ENCODE assay signal across 9 cellular contexts in genomic region chr17:43766413-43767052, GRCh38. TPM values are rescaled to one million over a fixed set of nuclear protein-coding genes. Genes with fewer than 3 reads are reported as not detected.
DNase-seq lines count a peak whose midpoint lies in the region; ATAC-seq and TF ChIP-seq lines count a peak whose summit lies in the region.
"Had no signal": no experiment of that assay in that cellular context is flagged by ENCODE, and none has a peak within 500 bp of the region (broad histone marks: within the 10 kb centered on the region; RNA-seq: fewer than 3 reads in every experiment).

No MANE protein-coding gene starts in this region.

- H3K27ac ChIP-seq in osteoblast (ENCODE audit: low read depth, low read length), result no peak overlapping the region

- H3K79me2 ChIP-seq in osteoblast (ENCODE audit: insufficient read depth, low read length), result peaks cover 3% of the 10 kb centered on the region

- H3K4me3 ChIP-seq in fibroblast of mammary gland (ENCODE audit: control insufficient read depth, low read depth, low read length), result no peak overlapping the region
- no peak overlapping the region for H3K4me3 ChIP-seq in osteoblast (ENCODE audit: insufficient read depth, low read length)

- H3K36me3 ChIP-seq in osteoblast (ENCODE audit: insufficient read depth, low read length), result peaks cover 31% of the 10 kb centered on the region

- H3K9me3 ChIP-seq in osteoblast (ENCODE audit: low read depth, low read length), result no peaks in the 10 kb centered on the region

- H3K4me2 ChIP-seq in osteoblast (ENCODE audit: insufficient read depth, low read length), result no peak overlapping the region

- peak; percentile 89 for TF ChIP-seq CTCF in activated CD8-positive, alpha-beta T cell treated with anti-CD3 and anti-CD28 coated beads for 36 hours (IDR thresholded peaks at IDR 0.05)
- TF ChIP-seq CTCF in fibroblast of mammary gland (conservative IDR thresholded peaks at IDR 0.05; ENCODE audit: control insufficient read depth, insufficient read depth, low read depth, low read length), result peak; percentile 93
- peak; percentile 94 for TF ChIP-seq CTCF in osteoblast (IDR thresholded peaks at IDR 0.05; ENCODE audit: extremely low read depth, low read depth, low read length)

- H3K4me1 Mint-ChIP-seq in activated CD8-positive, alpha-beta T cell treated with anti-CD3 and anti-CD28 coated beads for 36 hours (ENCODE audit: low read depth), result no peaks in the 10 kb centered on the region
- H3K4me1 Mint-ChIP-seq: stimulated activated naive CD8-positive, alpha-beta T cell treated with anti-CD3 and anti-CD28 coated beads, Interleukin-15, amount 100 ng/mL, for 72 hours had no signal

- POLR2A ChIA-PET in activated CD8-positive, alpha-beta T cell treated with anti-CD3 and anti-CD28 coated beads for 36 hours (lab: Charles Lee), result interaction anchor here (0.6 to 0.9 kb wide), 2 partner anchors 11 to 83 kb away, joined by 3 read pairs; no protein-coding TSS in a partner anchor

- DNase-seq in NCI-H1436 (lab: John Stamatoyannopoulos, UW), result peak; percentile 43
- DNase-seq in NCI-H1436 treated with DMSO at 0.1 percent for 48 hours (lab: John Stamatoyannopoulos, UW), result no peak
- peak; percentile 17 for DNase-seq in NCI-H1092 treated with DMSO at 0.1 percent for 48 hours (lab: John Stamatoyannopoulos, UW)
- peak; percentile 71 for DNase-seq in activated CD8-positive, alpha-beta T cell treated with anti-CD3 and anti-CD28 coated beads for 36 hours
- peak; percentile 60 for DNase-seq in fibroblast of mammary gland (ENCODE audit: low read depth)
- DNase-seq in osteoblast (ENCODE audit: insufficient read length, low spot score, missing footprints), result peak; percentile 90

- no peak overlapping the region for H3K4me3 Mint-ChIP-seq in activated CD8-positive, alpha-beta T cell treated with anti-CD3 and anti-CD28 coated beads for 36 hours
- H3K4me3 Mint-ChIP-seq: stimulated activated naive CD8-positive, alpha-beta T cell treated with anti-CD3 and anti-CD28 coated beads, Interleukin-15, amount 100 ng/mL, for 72 hours had no signal

- peaks cover 2% of the 10 kb centered on the region for H4K20me1 ChIP-seq in osteoblast (ENCODE audit: insufficient read depth, low read length)

- H3K27ac Mint-ChIP-seq in activated CD8-positive, alpha-beta T cell treated with anti-CD3 and anti-CD28 coated beads for 36 hours, result no peak overlapping the region
- H3K27ac Mint-ChIP-seq: stimulated activated naive CD8-positive, alpha-beta T cell treated with anti-CD3 and anti-CD28 coated beads, Interleukin-15, amount 100 ng/mL, for 72 hours had no signal

- ATAC-seq in activated CD8-positive, alpha-beta T cell treated with anti-CD3 and anti-CD28 coated beads for 36 hours, result no peak
- ATAC-seq in HG03432 (IDR thresholded peaks at IDR 0.05; ENCODE audit: unreplicated experiment), result no peak
- ATAC-seq in GM21515 (IDR thresholded peaks at IDR 0.05; ENCODE audit: unreplicated experiment), result no peak
- ATAC-seq: stimulated activated naive CD8-positive, alpha-beta T cell treated with anti-CD3 and anti-CD28 coated beads, Interleukin-15, amount 100 ng/mL, for 72 hours had no signal

- intact Hi-C loops in activated CD8-positive, alpha-beta T cell treated with anti-CD3 and anti-CD28 coated beads for 36 hours (cut with micrococcal nuclease), result loop anchor here (10.0 kb wide), 1 partner anchor 192 kb away; no protein-coding TSS in a partner anchor

- H3K27me3 Mint-ChIP-seq in activated CD8-positive, alpha-beta T cell treated with anti-CD3 and anti-CD28 coated beads for 36 hours, result no peaks in the 10 kb centered on the region
- H3K27me3 Mint-ChIP-seq: stimulated activated naive CD8-positive, alpha-beta T cell treated with anti-CD3 and anti-CD28 coated beads, Interleukin-15, amount 100 ng/mL, for 72 hours had no signal

- H3K36me3 Mint-ChIP-seq in activated CD8-positive, alpha-beta T cell treated with anti-CD3 and anti-CD28 coated beads for 36 hours (ENCODE audit: low read depth), result peaks cover 16% of the 10 kb centered on the region

- H3K4me1 ChIP-seq in osteoblast (ENCODE audit: insufficient read depth, low read length), result peaks cover 3% of the 10 kb centered on the region

- no peaks in the 10 kb centered on the region for H3K9me3 Mint-ChIP-seq in activated CD8-positive, alpha-beta T cell treated with anti-CD3 and anti-CD28 coated beads for 36 hours
- H3K9me3 Mint-ChIP-seq: stimulated activated naive CD8-positive, alpha-beta T cell treated with anti-CD3 and anti-CD28 coated beads, Interleukin-15, amount 100 ng/mL, for 72 hours had no signal

- no peak overlapping the region for H2AFZ ChIP-seq in osteoblast (ENCODE audit: low read length)

- H3K27me3 ChIP-seq in osteoblast (ENCODE audit: insufficient read depth, low read length), result no peaks in the 10 kb centered on the region

- CTCF ChIA-PET in activated CD8-positive, alpha-beta T cell treated with anti-CD3 and anti-CD28 coated beads for 36 hours (lab: Charles Lee), result interaction anchor here (0.6 to 13.3 kb wide), 50 partner anchors 9 to 767 kb away, joined by 3 to 661 read pairs (median 4); partner anchors contain the start of genes CD300LG, CFAP97D1, DUSP3 and SOST

RNA-seq across cellular contexts. Expression of gene SOST, which starts 7.9 kb away (rescaled TPM):
- not detected for total RNA-seq in activated CD8-positive, alpha-beta T cell treated with anti-CD3 and anti-CD28 coated beads for 36 hours
- total RNA-seq in osteoblast, result not detected in 2 replicates

RNA-seq across cellular contexts. Expression of gene DUSP3, which starts 12.2 kb away (rescaled TPM):
- total RNA-seq in activated CD8-positive, alpha-beta T cell treated with anti-CD3 and anti-CD28 coated beads for 36 hours, result 10 to 100 TPM; 24.7 to 26.3 TPM
- total RNA-seq in osteoblast, result 67.8 and 68.8 TPM in 2 replicates

RNA-seq across cellular contexts. Expression of gene CFAP97D1, which starts 13.7 kb away (rescaled TPM):
- under 1 TPM in 1 of 2 experiments, not detected in 1; 0.07 TPM for total RNA-seq in activated CD8-positive, alpha-beta T cell treated with anti-CD3 and anti-CD28 coated beads for 36 hours
- total RNA-seq in osteoblast, result under 0.01 TPM in 1 of 2 replicates, not detected in the other
